Comparison of ENCODE assay signal across 9 cellular contexts in genomic region chr11:124717421-124717785, GRCh38. TPM values are rescaled to one million over a fixed set of nuclear protein-coding genes. Genes with fewer than 3 reads are reported as not detected.
DNase-seq lines count a peak whose midpoint lies in the region; TF ChIP-seq lines count a peak whose summit lies in the region.
"Had no signal": no experiment of that assay in that cellular context is flagged by ENCODE, and none has a peak within 500 bp of the region (broad histone marks: within the 10 kb centered on the region; RNA-seq: fewer than 3 reads in every experiment).

No MANE protein-coding gene starts in this region.

- H3K36me3 ChIP-seq in WERI-Rb-1 (no peaks in the 10 kb centered on the region), iPS-18a (ENCODE audit: control insufficient read depth, low read depth, low read length) (no peaks in the 10 kb centered on the region), subcutaneous abdominal adipose tissue (ENCODE audit: control insufficient read depth in 5 of 5, insufficient read depth in 5 of 5, low read length in 5 of 5) (no peaks in the 10 kb centered on the region)

- H3K9me3 Mint-ChIP-seq in activated CD4-positive, alpha-beta T cell treated with anti-CD3 and anti-CD28 coated beads, Interleukin-2, amount 10 ng/mL, durations not matched to agents 24 days and 14 days: no peaks in the 10 kb centered on the region

- intact Hi-C loops in activated CD4-positive, alpha-beta T cell treated with anti-CD3 and anti-CD28 coated beads, Interleukin-2, amount 10 ng/mL, durations not matched to agents 24 days and 14 days (cut with micrococcal nuclease): no loop called here

- H3K27me3 ChIP-seq in WERI-Rb-1 (ENCODE audit: insufficient read depth, low read depth, severe bottlenecking): no peaks in the 10 kb centered on the region
- peaks cover 80% of the 10 kb centered on the region for H3K27me3 ChIP-seq in iPS-18a (ENCODE audit: control insufficient read depth, insufficient read depth, low read length)
- peaks cover 25 to 49% (median 35%) of the 10 kb centered on the region in 5 donors for H3K27me3 ChIP-seq in subcutaneous abdominal adipose tissue (ENCODE audit: control insufficient read depth in 5 of 5, insufficient read depth in 4 of 5, low read length in 5 of 5)

- no peak overlapping the region for H3K27ac Mint-ChIP-seq in activated CD4-positive, alpha-beta T cell treated with anti-CD3 and anti-CD28 coated beads, Interleukin-2, amount 10 ng/mL, durations not matched to agents 24 days and 14 days

- H3K9ac ChIP-seq in iPS-18a (ENCODE audit: low read length) (no peak overlapping the region), subcutaneous abdominal adipose tissue (ENCODE audit: low read length in 5 of 5) (peak overlapping the region in 2 of 5 donors; percentile 6 to 31)

- no peak for DNase-seq in activated CD4-positive, alpha-beta T cell treated with anti-CD3 and anti-CD28 coated beads, Interleukin-2, amount 10 ng/mL, durations not matched to agents 24 days and 14 days
- DNase-seq in activated CD4-positive, alpha-beta T cell treated with anti-CD3 and anti-CD28 coated beads, Interleukin-2, amount 50 U/mL, for 4 hours: no peak
- DNase-seq in WERI-Rb-1 (no peak), NCI-H128 (lab: John Stamatoyannopoulos, UW; ENCODE audit: unreplicated experiment) (no peak), cortex of kidney (lab: John Stamatoyannopoulos, UW) (no peak), RPMI8226 (no peak)
- DNase-seq: activated CD8-positive, alpha-beta memory T cell treated with anti-CD3 and anti-CD28 coated beads for 24 hours had no signal

- no peaks in the 10 kb centered on the region for H3K36me3 Mint-ChIP-seq in activated CD4-positive, alpha-beta T cell treated with anti-CD3 and anti-CD28 coated beads, Interleukin-2, amount 10 ng/mL, durations not matched to agents 24 days and 14 days (ENCODE audit: low read depth)

- H3K4me1 Mint-ChIP-seq in activated CD4-positive, alpha-beta T cell treated with anti-CD3 and anti-CD28 coated beads, Interleukin-2, amount 10 ng/mL, durations not matched to agents 24 days and 14 days: peaks cover 5% of the 10 kb centered on the region

- peaks cover 16% of the 10 kb centered on the region for H3K4me1 ChIP-seq in iPS-18a (ENCODE audit: control insufficient read depth, low read depth, low read length)
- peaks cover 2 to 17% (median 16%) of the 10 kb centered on the region in 5 donors for H3K4me1 ChIP-seq in subcutaneous abdominal adipose tissue (ENCODE audit: control insufficient read depth in 5 of 5, insufficient read depth in 5 of 5, low read length in 5 of 5)

- H3K27me3 Mint-ChIP-seq in activated CD4-positive, alpha-beta T cell treated with anti-CD3 and anti-CD28 coated beads, Interleukin-2, amount 10 ng/mL, durations not matched to agents 24 days and 14 days: peaks cover 62% of the 10 kb centered on the region

- H3K9me3 ChIP-seq in WERI-Rb-1 (ENCODE audit: severe bottlenecking) (no peaks in the 10 kb centered on the region), iPS-18a (ENCODE audit: control insufficient read depth, low read depth, low read length) (no peaks in the 10 kb centered on the region), subcutaneous abdominal adipose tissue (ENCODE audit: control insufficient read depth in 5 of 5, low read length in 5 of 5) (no peaks in the 10 kb centered on the region)

- H3K27ac ChIP-seq in WERI-Rb-1 (no peak overlapping the region), iPS-18a (ENCODE audit: low read length) (no peak overlapping the region), subcutaneous abdominal adipose tissue (ENCODE audit: low read depth, low read length) (no peak overlapping the region)

- no peak for TF ChIP-seq CTCF in WERI-Rb-1 (IDR thresholded peaks at IDR 0.05; ENCODE audit: low read depth, low read length)

- H3K4me3 Mint-ChIP-seq in activated CD4-positive, alpha-beta T cell treated with anti-CD3 and anti-CD28 coated beads, Interleukin-2, amount 10 ng/mL, durations not matched to agents 24 days and 14 days: peak overlapping the region; percentile 42

- H3K4me3 ChIP-seq in WERI-Rb-1 (ENCODE audit: low read depth, low read length) (peak overlapping the region; percentile 42), iPS-18a (ENCODE audit: low read length) (peak overlapping the region; percentile 58), subcutaneous abdominal adipose tissue (ENCODE audit: low read depth in 1 of 5, low read length in 5 of 5) (peak overlapping the region in 4 of 5 donors; percentile 45 to 62 (median 59))

RNA-seq across cellular contexts. Expression of gene NRGN, which starts 22.3 kb away (rescaled TPM):
- 4.4 and 5.4 TPM in 2 replicates for total RNA-seq in activated CD4-positive, alpha-beta T cell treated with anti-CD3 and anti-CD28 coated beads, Interleukin-2, amount 10 ng/mL, durations not matched to agents 24 days and 14 days

RNA-seq across cellular contexts. Expression of gene VSIG2, which starts 34.7 kb away (rescaled TPM):
- total RNA-seq in activated CD4-positive, alpha-beta T cell treated with anti-CD3 and anti-CD28 coated beads, Interleukin-2, amount 10 ng/mL, durations not matched to agents 24 days and 14 days: 0.23 TPM in 1 of 2 replicates, not detected in the other

RNA-seq across cellular contexts. Expression of gene SPA17, which starts 43.7 kb away (rescaled TPM):
- total RNA-seq in activated CD4-positive, alpha-beta T cell treated with anti-CD3 and anti-CD28 coated beads, Interleukin-2, amount 10 ng/mL, durations not matched to agents 24 days and 14 days: 1.6 and 2.4 TPM in 2 replicates

RNA-seq across cellular contexts. Expression of gene SIAE, which starts 43.9 kb away (rescaled TPM):
- total RNA-seq in activated CD4-positive, alpha-beta T cell treated with anti-CD3 and anti-CD28 coated beads, Interleukin-2, amount 10 ng/mL, durations not matched to agents 24 days and 14 days: 5.3 and 6.4 TPM in 2 replicates

RNA-seq across cellular contexts. Expression of gene ESAM, which starts 44.7 kb away (rescaled TPM):
- total RNA-seq in activated CD4-positive, alpha-beta T cell treated with anti-CD3 and anti-CD28 coated beads, Interleukin-2, amount 10 ng/mL, durations not matched to agents 24 days and 14 days: 0.24 TPM in 1 of 2 replicates, not detected in the other
